In genomic region chr5:180081481-180081880, GRCh38 we compare ENCODE assay signal across 1 cellular context.
TF ChIP-seq lines count a peak whose summit lies in the region.

No MANE protein-coding gene starts in this region.

TF ChIP-seq in WTC11, 78 proteins besides CTCF, POLR2A, EP300 and RAD21 (continued from another document):
- TF ChIP-seq TEAD4 (CRISPR knock-in tag; IDR thresholded peaks at IDR 0.05), result no peak
